Comparison of ENCODE assay signal across 23 cellular contexts in the genomic region with DNA sequence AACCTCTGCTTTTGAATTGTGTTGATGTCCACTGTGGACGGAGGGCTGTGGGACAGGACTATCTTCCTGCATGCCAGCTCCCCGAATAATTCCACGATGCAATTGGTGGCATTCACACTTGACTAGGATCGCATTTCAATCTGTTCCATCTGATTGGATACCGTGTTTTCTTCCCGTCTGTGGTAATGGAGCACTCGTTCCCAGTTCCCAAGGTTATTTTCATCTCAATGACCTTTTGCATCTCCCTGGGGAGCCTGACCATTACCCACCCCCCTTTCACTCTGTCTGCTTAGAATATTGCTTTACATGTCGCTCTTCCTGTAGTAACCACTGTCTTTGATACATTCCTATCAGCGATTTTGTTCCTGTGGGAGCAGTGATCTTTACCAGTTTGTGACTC.
"Had no signal": no experiment of that assay in that cellular context is flagged by ENCODE, and none has a peak within 500 bp of the region (broad histone marks: within the 10 kb centered on the region; RNA-seq: fewer than 3 reads in every experiment).

No MANE protein-coding gene starts in this region.

- H3K27ac ChIP-seq: dorsolateral prefrontal cortex, heart right ventricle, neutrophil, psoas muscle, right lobe of liver, suprapubic skin, thyroid gland had no signal

- H3K27ac Mint-ChIP-seq: naive B cell; nephron; stimulated activated effector memory CD8-positive, alpha-beta T cell treated with anti-CD3 and anti-CD28 coated beads, Interleukin-12 subunit alpha, Interleukin-12 subunit beta, amount 100 ng/mL, for 72 hours; type B pancreatic cell had no signal

- H3K27me3 ChIP-seq: heart right ventricle, neutrophil, right lobe of liver, suprapubic skin, thyroid gland had no signal

- H3K4me1 Mint-ChIP-seq: naive B cell; nephron; stimulated activated effector memory CD8-positive, alpha-beta T cell treated with anti-CD3 and anti-CD28 coated beads, Interleukin-12 subunit alpha, Interleukin-12 subunit beta, amount 100 ng/mL, for 72 hours had no signal

- H3K9me3 Mint-ChIP-seq: nephron, type B pancreatic cell had no signal

- H3K4me1 ChIP-seq: psoas muscle, suprapubic skin, thyroid gland had no signal

- H3K36me3 Mint-ChIP-seq: naive B cell; stimulated activated effector memory CD8-positive, alpha-beta T cell treated with anti-CD3 and anti-CD28 coated beads, Interleukin-12 subunit alpha, Interleukin-12 subunit beta, amount 100 ng/mL, for 72 hours; type B pancreatic cell had no signal

- H3K4me3 ChIP-seq: dorsolateral prefrontal cortex, heart right ventricle, lung, psoas muscle, right lobe of liver, suprapubic skin, thyroid gland had no signal

- DNase-seq: cortex of kidney; dorsolateral prefrontal cortex; effector CD8-positive, alpha-beta T cell; heart right ventricle; kidney; left cardiac atrium; left ventricle myocardium superior; mesendoderm; naive B cell; psoas muscle; retina; right lobe of liver; stimulated activated CD4-positive, alpha-beta T cell treated with anti-CD3 and anti-CD28 coated beads, Interleukin-4, amount 100 ng/mL, for 1 hour; stimulated activated CD8-positive, alpha-beta memory T cell treated with anti-CD3 and anti-CD28 coated beads, Interleukin-4, amount 100 ng/mL, for 48 hours; stimulated activated naive CD8-positive, alpha-beta T cell treated with anti-CD3 and anti-CD28 coated beads, Interleukin-15, Interleukin-2, amounts not matched to agents 100 U/mL and 50 U/mL, for 24 hours; thyroid gland had no signal

- ATAC-seq: esophagus mucosa; heart right ventricle; left cardiac atrium; left ventricle myocardium superior; psoas muscle; stimulated activated effector memory CD8-positive, alpha-beta T cell treated with anti-CD3 and anti-CD28 coated beads, Interleukin-12 subunit alpha, Interleukin-12 subunit beta, amount 100 ng/mL, for 72 hours; stimulated activated naive CD8-positive, alpha-beta T cell treated with anti-CD3 and anti-CD28 coated beads, Interleukin-15, Interleukin-2, amounts not matched to agents 100 U/mL and 50 U/mL, for 24 hours had no signal

- H3K4me3 Mint-ChIP-seq: naive B cell; nephron; stimulated activated effector memory CD8-positive, alpha-beta T cell treated with anti-CD3 and anti-CD28 coated beads, Interleukin-12 subunit alpha, Interleukin-12 subunit beta, amount 100 ng/mL, for 72 hours; type B pancreatic cell had no signal

- H3K36me3 ChIP-seq: heart right ventricle, neutrophil, right lobe of liver, suprapubic skin, thyroid gland had no signal

- H3K27me3 Mint-ChIP-seq: naive B cell, type B pancreatic cell had no signal

- H3K9me3 ChIP-seq: heart right ventricle, neutrophil, psoas muscle, right lobe of liver, suprapubic skin, thyroid gland had no signal
